In the genomic region with DNA sequence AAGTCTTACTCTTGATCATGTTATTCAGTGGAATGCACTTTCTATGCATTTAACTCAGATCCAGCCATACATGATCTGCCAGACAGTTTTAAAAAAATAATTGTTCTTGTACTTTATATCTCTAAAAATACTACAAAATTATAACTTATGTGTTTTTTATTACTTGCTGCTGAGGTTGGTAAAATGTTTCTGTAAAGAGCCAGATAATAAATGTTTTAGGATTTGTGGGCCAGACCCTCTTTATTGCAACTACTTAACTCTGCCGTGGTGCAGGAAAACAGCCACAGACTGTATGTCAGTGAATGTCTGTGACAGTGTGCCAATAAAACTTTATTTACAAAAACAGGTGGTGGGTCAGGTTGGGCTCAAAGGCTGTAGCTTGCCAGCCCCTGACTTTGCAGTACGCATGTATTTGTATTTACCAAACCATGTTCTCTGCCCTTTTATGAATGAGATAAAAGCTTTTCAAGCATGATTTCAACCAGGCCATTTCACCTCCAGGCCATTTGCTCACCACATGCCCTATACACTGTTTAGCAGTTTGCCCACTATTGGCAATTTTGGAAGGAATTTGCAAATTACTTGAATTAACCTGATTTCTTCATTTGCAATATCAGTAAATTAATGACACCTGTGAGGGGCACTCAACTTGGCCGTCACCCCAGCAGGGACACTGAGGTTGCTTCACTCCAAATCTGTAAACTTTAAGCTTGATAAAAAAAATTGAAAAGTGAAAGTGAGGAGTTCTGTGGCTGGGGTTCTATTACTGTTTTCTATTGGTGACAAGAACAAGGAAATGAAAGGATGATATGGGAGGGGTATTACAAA, we compare ENCODE assay signal across 24 cellular contexts.
"Had no signal": no experiment of that assay in that cellular context is flagged by ENCODE, and none has a peak within 500 bp of the region (broad histone marks: within the 10 kb centered on the region; RNA-seq: fewer than 3 reads in every experiment).

No MANE protein-coding gene starts in this region.

- H3K27ac Mint-ChIP-seq: activated CD4-positive, alpha-beta memory T cell treated with anti-CD3 and anti-CD28 coated beads for 36 hours; endodermal cell; mesothelial cell of epicardium; naive thymus-derived CD8-positive, alpha-beta T cell; progenitor cell of endocrine pancreas; type B pancreatic cell had no signal

- H3K36me3 Mint-ChIP-seq: activated CD4-positive, alpha-beta memory T cell treated with anti-CD3 and anti-CD28 coated beads for 36 hours; mesothelial cell of epicardium; naive thymus-derived CD8-positive, alpha-beta T cell; neural progenitor cell had no signal

- H3K4me3 Mint-ChIP-seq: activated CD4-positive, alpha-beta memory T cell treated with anti-CD3 and anti-CD28 coated beads for 36 hours; endodermal cell; mesothelial cell of epicardium; naive thymus-derived CD8-positive, alpha-beta T cell; neural progenitor cell; type B pancreatic cell had no signal

- H3K36me3 ChIP-seq: cardiac muscle cell, esophagus squamous epithelium, gastroesophageal sphincter, left ventricle myocardium inferior, neural progenitor cell had no signal

- H3K27me3 ChIP-seq: body of pancreas, cardiac muscle cell, esophagus squamous epithelium, gastroesophageal sphincter, neural progenitor cell, testis had no signal

- H3K9me3 ChIP-seq: body of pancreas, esophagus squamous epithelium, gastroesophageal sphincter, left ventricle myocardium inferior, testis had no signal

- H3K27ac ChIP-seq: body of pancreas, cardiac muscle cell, esophagus squamous epithelium, gastroesophageal sphincter, left ventricle myocardium inferior, neural progenitor cell, testis had no signal

- H3K9me3 Mint-ChIP-seq: neural progenitor cell, type B pancreatic cell had no signal

- ATAC-seq: body of pancreas; gastroesophageal sphincter; naive thymus-derived CD8-positive, alpha-beta T cell had no signal

- H3K4me3 ChIP-seq: body of pancreas, cardiac muscle cell, esophagus squamous epithelium, gastroesophageal sphincter, left ventricle myocardium inferior, neural progenitor cell, testis had no signal

- DNase-seq: activated CD4-positive, alpha-beta memory T cell treated with anti-CD3 and anti-CD28 coated beads for 36 hours; activated CD4-positive, alpha-beta T cell treated with anti-CD3 and anti-CD28 coated beads for 48 hours; activated effector memory CD4-positive, alpha-beta T cell treated with Interleukin-2 at 50 U/mL for 16 hours; activated naive CD4-positive, alpha-beta T cell treated with anti-CD3 and anti-CD28 coated beads, Interleukin-2, amount 50 U/mL, for 16 hours; activated T-cell treated with anti-CD3 and anti-CD28 coated beads, Interleukin-2, amount 50 U/mL, for 48 hours; anterior cingulate cortex; body of pancreas; cortex of kidney; esophagus squamous epithelium; hypothalamus; left ventricle myocardium inferior; naive thymus-derived CD8-positive, alpha-beta T cell; retina; stimulated activated CD4-positive, alpha-beta T cell treated with anti-CD3 and anti-CD28 coated beads, Interleukin-2, amount 100 ng/mL, for 48 hours; stimulated activated CD8-positive, alpha-beta memory T cell treated with anti-CD3 and anti-CD28 coated beads, Interleukin-4, amount 100 ng/mL, for 48 hours; stimulated activated naive CD4-positive, alpha-beta T cell; testis had no signal
